ENCODE assay signal across 8 cellular contexts in genomic region chr12:121110211-121110940, GRCh38. TPM values are rescaled to one million over a fixed set of nuclear protein-coding genes. Genes with fewer than 3 reads are reported as not detected.
DNase-seq lines count a peak whose midpoint lies in the region; ATAC-seq, FAIRE-seq and TF ChIP-seq lines count a peak whose summit lies in the region.

No MANE protein-coding gene starts in this region.

- FAIRE-seq in GM19239 (lab: Jason Lieb, UNC): peak; percentile 93

- intact Hi-C loops in CD14-positive monocyte (cut with micrococcal nuclease): loop anchor here (1.0 to 10.0 kb wide), 6 partner anchors 19 to 536 kb away; no protein-coding TSS in a partner anchor
- intact Hi-C loops in heart left ventricle (cut with DNase I): loop anchor here in 2 of 10 donors (5.0 to 10.0 kb wide), 4 partner anchors 48 to 786 kb away; partner anchors contain the start of gene PLA2G1B (in 1 of the 2)

- H3K4me3 ChIP-seq in LNCaP clone FGC (ENCODE audit: low read depth, low read length) (no peak overlapping the region), SJCRH30 (no peak overlapping the region), heart left ventricle (no peak overlapping the region)

- 56 to 60% (median 58%) methylated on average over 8 of the region's 8 CpGs for WGBS in heart left ventricle, 4 donors

- peak overlapping the region in 5 of 7 donors; percentile 37 to 71 (median 58) for H3K27ac Mint-ChIP-seq in CD14-positive monocyte
- H3K27ac Mint-ChIP-seq in activated naive CD4-positive, alpha-beta T cell treated with anti-CD3 and anti-CD28 coated beads, Interleukin-2, amount 50 U/mL, for 72 hours: no peak overlapping the region

- peak; percentile 77 for ATAC-seq in activated naive CD4-positive, alpha-beta T cell treated with anti-CD3 and anti-CD28 coated beads, Interleukin-2, amount 50 U/mL, for 72 hours
- ATAC-seq in heart left ventricle (peak; percentile 58 to 80 (median 78)), GM21576 (IDR thresholded peaks at IDR 0.05; ENCODE audit: unreplicated experiment) (no peak)

- H3K27ac ChIP-seq in SJCRH30 (no peak overlapping the region), heart left ventricle (no peak overlapping the region)

- peak; percentile 71 for DNase-seq in CD14-positive monocyte (ENCODE audit: low spot score)
- DNase-seq in GM19239 (ENCODE audit: insufficient read length, low spot score): peak; percentile 62
- DNase-seq in LNCaP clone FGC (ENCODE audit: low read depth): peak; percentile 23
- peak; percentile 52 to 85 for DNase-seq in SJCRH30
- peak; percentile 60 to 64 for DNase-seq in activated naive CD4-positive, alpha-beta T cell treated with anti-CD3 and anti-CD28 coated beads, Interleukin-2, amount 50 U/mL, for 72 hours (ENCODE audit: low spot score in 2 of 2)
- DNase-seq in heart left ventricle: peak in 4 of 5 donors; percentile 43 to 62 (median 55)
- DNase-seq in putamen (ENCODE audit: low spot score): peak; percentile 68

- H3K27me3 ChIP-seq in SJCRH30: no peaks in the 10 kb centered on the region
- H3K27me3 ChIP-seq in heart left ventricle: no peaks in the 10 kb centered on the region

- peaks cover 27% of the 10 kb centered on the region for H3K4me1 ChIP-seq in SJCRH30
- H3K4me1 ChIP-seq in heart left ventricle: no peaks in the 10 kb centered on the region

- H3K4me1 Mint-ChIP-seq in CD14-positive monocyte: peaks cover 16% of the 10 kb centered on the region

- H3K9me3 Mint-ChIP-seq in CD14-positive monocyte: peaks cover 0 to 2% (median 0%) of the 10 kb centered on the region in 7 donors
- no peaks in the 10 kb centered on the region for H3K9me3 Mint-ChIP-seq in activated naive CD4-positive, alpha-beta T cell treated with anti-CD3 and anti-CD28 coated beads, Interleukin-2, amount 50 U/mL, for 72 hours

- TF ChIP-seq CTCF in CD14-positive monocyte (IDR thresholded peaks at IDR 0.05) (peak; percentile 97), LNCaP clone FGC (IDR thresholded peaks at IDR 0.05; ENCODE audit: control insufficient read depth, extremely low read depth, insufficient read depth) (peak; percentile 99), heart left ventricle (IDR thresholded peaks at IDR 0.05) (peak; percentile 87 to 98 (median 92))

- peaks cover 0 to 1% (median 1%) of the 10 kb centered on the region in 3 donors for H3K27me3 Mint-ChIP-seq in CD14-positive monocyte (ENCODE audit: low read depth in 3 of 3)

- no peaks in the 10 kb centered on the region for H3K36me3 Mint-ChIP-seq in CD14-positive monocyte
- H3K36me3 Mint-ChIP-seq in activated naive CD4-positive, alpha-beta T cell treated with anti-CD3 and anti-CD28 coated beads, Interleukin-2, amount 50 U/mL, for 72 hours: no peaks in the 10 kb centered on the region

- H3K36me3 ChIP-seq in SJCRH30 (no peaks in the 10 kb centered on the region), heart left ventricle (no peaks in the 10 kb centered on the region)

- H3K9me3 ChIP-seq in SJCRH30 (replicated peaks): no peaks in the 10 kb centered on the region
- H3K9me3 ChIP-seq in heart left ventricle: no peaks in the 10 kb centered on the region

- TF ChIP-seq POLR2A in heart left ventricle (IDR thresholded peaks at IDR 0.05): no peak

- no peak overlapping the region for H3K4me3 Mint-ChIP-seq in CD14-positive monocyte

RNA-seq across cellular contexts. Expression of gene P2RX7, which starts 22.3 kb away (rescaled TPM):
- polyA plus RNA-seq in CD14-positive monocyte: 10 to 100 TPM; 12.3 to 20.5 TPM
- total RNA-seq in SJCRH30 (2014; rRNA removed; shearing (Covaris generic)): 1.3 and 2.5 TPM in 2 replicates
- 1 to 10 TPM; 1.2 to 7.3 TPM for total RNA-seq in activated naive CD4-positive, alpha-beta T cell treated with anti-CD3 and anti-CD28 coated beads, Interleukin-2, amount 50 U/mL, for 72 hours
- total RNA-seq in heart left ventricle: 10 to 100 TPM in 1 of 9 donors, 1 to 10 TPM in 7, under 1 TPM in 1; 0.58 to 12.0 (median 1.8) TPM
- polyA plus RNA-seq in heart left ventricle: 1 to 10 TPM in 1 of 2 donors, under 1 TPM in 1; 0.39 to 1.4 TPM

Comparison
In these comparisons a context has a peak if more than half of its experiments do, and no peak if none do; other contexts are left out.
1. H3K27ac Mint-ChIP-seq: peak in CD14-positive monocyte (5 of 7); none in activated naive CD4-positive, alpha-beta T cell treated with anti-CD3 and anti-CD28 coated beads, Interleukin-2, amount 50 U/mL, for 72 hours (0 of 2).
2. Peak in every context shown above with its lines, with median percentiles within 50 percentile points of each other: DNase-seq and CTCF ChIP-seq.